25 cellular contexts compared by ENCODE assay signal in genomic region chr22:32995335-32995734, GRCh38.
"Had no signal": no experiment of that assay in that cellular context is flagged by ENCODE, and none has a peak within 500 bp of the region (broad histone marks: within the 10 kb centered on the region; RNA-seq: fewer than 3 reads in every experiment).

No MANE protein-coding gene starts in this region.

- H3K4me1 Mint-ChIP-seq: activated B cell treated with CpG ODN at 0.5 μM for 24 hours; endodermal cell; stimulated activated memory B cell treated with anti-CD40 and anti-IgM and Interleukin-4, amounts not matched to agents 10 μg/mL and 1 μg/mL and 100 μg/mL, for 72 hours; stimulated activated naive CD8-positive, alpha-beta T cell treated with anti-CD3 and anti-CD28 coated beads, Interleukin-15, amount 100 ng/mL, for 72 hours had no signal

- H3K4me1 ChIP-seq: right lobe of liver, tibial artery had no signal

- DNase-seq: activated B cell treated with CpG ODN at 0.5 μM for 24 hours; activated CD4-positive, alpha-beta T cell treated with anti-CD3 and anti-CD28 coated beads, Interleukin-2, amount 50 U/mL, for 1 hour; activated CD8-positive, alpha-beta T cell treated with anti-CD3 and anti-CD28 coated beads for 36 hours; activated naive CD4-positive, alpha-beta T cell; activated T-cell treated with anti-CD3 and anti-CD28 coated beads, Interleukin-2, amount 50 U/mL, for 4 hours; endodermal cell; foreskin melanocyte; heart right ventricle; kidney glomerular epithelial cell; mammary epithelial cell; naive B cell; occipital lobe; right lobe of liver; stimulated activated CD4-positive, alpha-beta T cell treated with anti-CD3 and anti-CD28 coated beads, Interleukin-4, amount 100 ng/mL, for 4 hours; stimulated activated CD8-positive, alpha-beta memory T cell treated with anti-CD3 and anti-CD28 coated beads, Interleukin-4, amount 100 ng/mL, for 48 hours; stimulated activated naive CD8-positive, alpha-beta T cell treated with anti-CD3 and anti-CD28 coated beads, Interleukin-15, amount 100 ng/mL, for 72 hours; T-helper 1 cell; tibial artery had no signal

- H3K9me3 Mint-ChIP-seq: activated B cell treated with CpG ODN at 0.5 μM for 24 hours; activated CD8-positive, alpha-beta T cell treated with anti-CD3 and anti-CD28 coated beads for 36 hours; activated naive CD4-positive, alpha-beta T cell treated with anti-CD3 and anti-CD28 coated beads, Interleukin-2, amount 50 U/mL, for 72 hours; activated T-cell treated with anti-CD3 and anti-CD28 coated beads, Interleukin-2, amount 50 U/mL, for 4 hours; endodermal cell; mesothelial cell of epicardium; stimulated activated memory B cell treated with anti-CD40 and anti-IgM and Interleukin-4, amounts not matched to agents 10 μg/mL and 1 μg/mL and 100 μg/mL, for 72 hours; stimulated activated naive CD8-positive, alpha-beta T cell treated with anti-CD3 and anti-CD28 coated beads, Interleukin-15, amount 100 ng/mL, for 72 hours; T-helper 2 cell treated with Interferon-gamma antibody and Interleukin-4, amounts not matched to agents 5 μg/mL and 100 μg/mL, for 36 hours had no signal

- H3K27me3 Mint-ChIP-seq: stimulated activated memory B cell treated with anti-CD40 and anti-IgM and Interleukin-4, amounts not matched to agents 10 μg/mL and 1 μg/mL and 100 μg/mL, for 72 hours; stimulated activated naive CD8-positive, alpha-beta T cell treated with anti-CD3 and anti-CD28 coated beads, Interleukin-15, amount 100 ng/mL, for 72 hours had no signal

- H3K4me3 Mint-ChIP-seq: activated B cell treated with CpG ODN at 0.5 μM for 24 hours; activated CD8-positive, alpha-beta T cell treated with anti-CD3 and anti-CD28 coated beads for 36 hours; activated T-cell treated with anti-CD3 and anti-CD28 coated beads, Interleukin-2, amount 50 U/mL, for 4 hours; endodermal cell; mesothelial cell of epicardium; naive B cell; stimulated activated memory B cell treated with anti-CD40 and anti-IgM and Interleukin-4, amounts not matched to agents 10 μg/mL and 1 μg/mL and 100 μg/mL, for 72 hours; stimulated activated naive CD8-positive, alpha-beta T cell treated with anti-CD3 and anti-CD28 coated beads, Interleukin-15, amount 100 ng/mL, for 72 hours; T-helper 2 cell treated with Interferon-gamma antibody and Interleukin-4, amounts not matched to agents 5 μg/mL and 100 μg/mL, for 36 hours had no signal

- H3K9me3 ChIP-seq: heart right ventricle, right lobe of liver, tibial artery had no signal

- H3K27me3 ChIP-seq: cardiac muscle cell, heart right ventricle, right lobe of liver, tibial artery had no signal

- H3K27ac Mint-ChIP-seq: activated B cell treated with CpG ODN at 0.5 μM for 24 hours; activated CD8-positive, alpha-beta T cell treated with anti-CD3 and anti-CD28 coated beads for 36 hours; mesothelial cell of epicardium; stimulated activated memory B cell treated with anti-CD40 and anti-IgM and Interleukin-4, amounts not matched to agents 10 μg/mL and 1 μg/mL and 100 μg/mL, for 72 hours; T-helper 2 cell treated with Interferon-gamma antibody and Interleukin-4, amounts not matched to agents 5 μg/mL and 100 μg/mL, for 36 hours had no signal

- H3K36me3 ChIP-seq: cardiac muscle cell, heart right ventricle, right lobe of liver, tibial artery had no signal

- H3K27ac ChIP-seq: cardiac muscle cell, heart right ventricle, right lobe of liver, tibial artery had no signal

- ATAC-seq: activated CD8-positive, alpha-beta T cell treated with anti-CD3 and anti-CD28 coated beads for 36 hours; activated naive CD4-positive, alpha-beta T cell treated with anti-CD3 and anti-CD28 coated beads, Interleukin-2, amount 50 U/mL, for 72 hours; activated T-cell treated with anti-CD3 and anti-CD28 coated beads, Interleukin-2, amount 50 U/mL, for 4 hours; esophagus mucosa; stimulated activated memory B cell treated with anti-CD40 and anti-IgM and Interleukin-4, amounts not matched to agents 10 μg/mL and 1 μg/mL and 100 μg/mL, for 72 hours; stimulated activated naive CD8-positive, alpha-beta T cell treated with anti-CD3 and anti-CD28 coated beads, Interleukin-15, amount 100 ng/mL, for 72 hours had no signal

- H3K36me3 Mint-ChIP-seq: activated naive CD4-positive, alpha-beta T cell treated with anti-CD3 and anti-CD28 coated beads, Interleukin-2, amount 50 U/mL, for 72 hours; mesothelial cell of epicardium; stimulated activated memory B cell treated with anti-CD40 and anti-IgM and Interleukin-4, amounts not matched to agents 10 μg/mL and 1 μg/mL and 100 μg/mL, for 72 hours had no signal

- H3K4me3 ChIP-seq: cardiac muscle cell, heart right ventricle, right lobe of liver, skin epidermis, tibial artery had no signal
